Comparison of ENCODE assay signal across 11 cellular contexts in genomic region chr7:81013036-81013435, GRCh38.
DNase-seq lines count a peak whose midpoint lies in the region; ATAC-seq and TF ChIP-seq lines count a peak whose summit lies in the region.
"Had no signal": no experiment of that assay in that cellular context is flagged by ENCODE, and none has a peak within 500 bp of the region (broad histone marks: within the 10 kb centered on the region; RNA-seq: fewer than 3 reads in every experiment).

No MANE protein-coding gene starts in this region.

- TF ChIP-seq CTCF in KMS-11 (conservative IDR thresholded peaks at IDR 0.05; ENCODE audit: low read depth, low read length): no peak
- no peak for TF ChIP-seq CTCF in chondrocyte (IDR thresholded peaks at IDR 0.05)

- H3K4me1 ChIP-seq in KMS-11 (ENCODE audit: low read depth, poor library complexity, severe bottlenecking): peaks cover 17% of the 10 kb centered on the region
- H3K4me1 ChIP-seq: testis had no signal

- DNase-seq in Ammon's horn (ENCODE audit: low spot score): peak; percentile 3
- DNase-seq in chondrocyte (ENCODE audit: low spot score): no peak
- DNase-seq in myocyte (ENCODE audit: low read depth): peak; percentile 74
- no peak for DNase-seq in activated gamma-delta T cell (lab: John Stamatoyannopoulos, UW)
- DNase-seq in COLO829 (ENCODE audit: low spot score): no peak
- DNase-seq: NCI-H2171 treated with DMSO at 0.1 percent for 48 hours, testis had no signal

- no peak overlapping the region for H3K4me3 ChIP-seq in KMS-11 (IDR thresholded peaks at IDR 0.05; ENCODE audit: insufficient read depth, low read depth, low read length)
- H3K4me3 ChIP-seq: testis had no signal

- no peak for ATAC-seq in HG03521 (IDR thresholded peaks at IDR 0.05; ENCODE audit: unreplicated experiment)
- no peak for ATAC-seq in GM19023 (IDR thresholded peaks at IDR 0.05; ENCODE audit: unreplicated experiment)

- no peaks in the 10 kb centered on the region for H4K20me1 ChIP-seq in KMS-11 (ENCODE audit: insufficient read depth)

- H3K36me3 ChIP-seq in KMS-11 (ENCODE audit: insufficient read depth): no peaks in the 10 kb centered on the region

- H3K27me3 Mint-ChIP-seq in chondrocyte (ENCODE audit: low read depth): no peaks in the 10 kb centered on the region

- H3K4me3 Mint-ChIP-seq in chondrocyte (ENCODE audit: unreplicated experiment): no peak overlapping the region

- no peak overlapping the region for H2AFZ ChIP-seq in KMS-11 (ENCODE audit: low read depth)

- H3K4me2 ChIP-seq in KMS-11: peak overlapping the region; percentile 9; the same call in 1 of the 2 replicates

- peaks cover 7% of the 10 kb centered on the region for H3K36me3 Mint-ChIP-seq in chondrocyte (ENCODE audit: low read depth)

- peaks cover 11% of the 10 kb centered on the region for H3K4me1 Mint-ChIP-seq in chondrocyte (ENCODE audit: low read depth)

- peaks cover 6% of the 10 kb centered on the region for H3K9me3 Mint-ChIP-seq in chondrocyte (ENCODE audit: low read depth)

- H3K9ac ChIP-seq in KMS-11: no peak overlapping the region

- H3K27ac Mint-ChIP-seq in chondrocyte (ENCODE audit: unreplicated experiment): peak overlapping the region; percentile 97

- no peaks in the 10 kb centered on the region for H3K27me3 ChIP-seq in KMS-11 (ENCODE audit: insufficient read depth, low read depth)
- H3K27me3 ChIP-seq: testis had no signal

- H3K27ac ChIP-seq in KMS-11: no peak overlapping the region
- H3K27ac ChIP-seq: HL-60, testis had no signal

- H3K79me2 ChIP-seq in KMS-11 (ENCODE audit: insufficient read depth, low read depth): no peaks in the 10 kb centered on the region

Comparison
In these comparisons a context has a peak if more than half of its experiments do, and no peak if none do; other contexts are left out.
1. DNase-seq: peak in Ammon's horn (single experiment) and myocyte (single experiment); none in chondrocyte (single experiment), activated gamma-delta T cell (single experiment) and COLO829 (single experiment).